In the genomic region with DNA sequence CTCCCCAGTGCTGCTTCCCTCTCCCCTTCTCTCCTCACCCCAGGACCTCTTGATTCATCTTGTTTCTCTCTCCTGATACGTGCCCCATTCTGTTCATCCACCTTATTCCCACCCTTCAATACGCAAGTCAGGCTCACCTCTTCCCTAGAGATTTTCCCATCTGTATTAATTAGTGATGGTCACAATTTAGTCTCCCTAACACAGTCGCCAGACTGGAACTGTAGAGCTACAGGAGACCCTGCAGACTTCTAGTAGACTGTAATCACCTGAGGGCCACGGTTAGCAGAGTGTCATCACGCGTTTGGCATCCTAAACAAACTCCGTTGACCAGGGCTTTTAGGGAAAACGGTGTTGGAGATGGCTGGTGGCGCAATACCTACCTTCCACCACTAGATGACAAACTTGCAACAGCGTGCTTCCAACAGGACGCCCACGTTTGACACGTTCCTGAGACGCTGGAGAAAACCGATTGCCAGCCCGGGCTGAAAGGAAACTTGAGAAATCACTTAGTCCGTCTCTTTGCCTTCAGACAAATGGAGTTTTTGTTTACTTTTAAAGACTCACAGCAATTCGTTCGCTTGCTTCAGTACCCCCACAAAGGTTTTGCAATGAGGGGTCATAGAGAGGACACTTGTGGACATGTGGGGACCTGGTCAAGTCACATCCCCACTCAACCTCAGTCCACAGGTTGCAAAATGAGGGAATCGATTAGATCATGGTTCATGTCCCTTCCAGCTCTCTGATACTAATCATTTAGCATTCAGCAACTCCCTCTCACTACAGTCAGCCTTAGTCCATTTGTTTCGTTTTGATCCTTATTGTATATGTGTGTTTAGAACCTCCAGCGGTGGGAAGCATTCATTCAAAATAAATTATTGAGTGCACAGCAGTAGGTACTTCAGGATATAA, we compare ENCODE assay signal across 1 cellular context.
TF ChIP-seq lines count a peak whose summit lies in the region.

No MANE protein-coding gene starts in this region.

TF ChIP-seq in HepG2, 621 proteins besides CTCF, POLR2A, EP300 and RAD21 (continued from another document):
- TF ChIP-seq, protein P1, sequence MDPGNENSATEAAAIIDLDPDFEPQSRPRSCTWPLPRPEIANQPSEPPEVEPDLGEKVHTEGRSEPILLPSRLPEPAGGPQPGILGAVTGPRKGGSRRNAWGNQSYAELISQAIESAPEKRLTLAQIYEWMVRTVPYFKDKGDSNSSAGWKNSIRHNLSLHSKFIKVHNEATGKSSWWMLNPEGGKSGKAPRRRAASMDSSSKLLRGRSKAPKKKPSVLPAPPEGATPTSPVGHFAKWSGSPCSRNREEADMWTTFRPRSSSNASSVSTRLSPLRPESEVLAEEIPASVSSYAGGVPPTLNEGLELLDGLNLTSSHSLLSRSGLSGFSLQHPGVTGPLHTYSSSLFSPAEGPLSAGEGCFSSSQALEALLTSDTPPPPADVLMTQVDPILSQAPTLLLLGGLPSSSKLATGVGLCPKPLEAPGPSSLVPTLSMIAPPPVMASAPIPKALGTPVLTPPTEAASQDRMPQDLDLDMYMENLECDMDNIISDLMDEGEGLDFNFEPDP (CRISPR knock-in tag; conservative IDR thresholded peaks at IDR 0.05): no peak
- no peak for TF ChIP-seq REL (CRISPR knock-in tag; conservative IDR thresholded peaks at IDR 0.05)
- no peak for TF ChIP-seq ARHGAP35 (CRISPR knock-in tag; IDR thresholded peaks at IDR 0.05; ENCODE audit: borderline replicate concordance)
- TF ChIP-seq MAFK (conservative IDR thresholded peaks at IDR 0.05 in 1 of 2, IDR thresholded peaks at IDR 0.05 in 1 of 2; ENCODE audit: low read length in 2 of 2): no peak
- TF ChIP-seq, protein P2, sequence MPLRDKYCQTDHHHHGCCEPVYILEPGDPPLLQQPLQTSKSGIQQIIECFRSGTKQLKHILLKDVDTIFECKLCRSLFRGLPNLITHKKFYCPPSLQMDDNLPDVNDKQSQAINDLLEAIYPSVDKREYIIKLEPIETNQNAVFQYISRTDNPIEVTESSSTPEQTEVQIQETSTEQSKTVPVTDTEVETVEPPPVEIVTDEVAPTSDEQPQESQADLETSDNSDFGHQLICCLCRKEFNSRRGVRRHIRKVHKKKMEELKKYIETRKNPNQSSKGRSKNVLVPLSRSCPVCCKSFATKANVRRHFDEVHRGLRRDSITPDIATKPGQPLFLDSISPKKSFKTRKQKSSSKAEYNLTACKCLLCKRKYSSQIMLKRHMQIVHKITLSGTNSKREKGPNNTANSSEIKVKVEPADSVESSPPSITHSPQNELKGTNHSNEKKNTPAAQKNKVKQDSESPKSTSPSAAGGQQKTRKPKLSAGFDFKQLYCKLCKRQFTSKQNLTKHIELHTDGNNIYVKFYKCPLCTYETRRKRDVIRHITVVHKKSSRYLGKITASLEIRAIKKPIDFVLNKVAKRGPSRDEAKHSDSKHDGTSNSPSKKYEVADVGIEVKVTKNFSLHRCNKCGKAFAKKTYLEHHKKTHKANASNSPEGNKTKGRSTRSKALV (CRISPR knock-in tag; IDR thresholded peaks at IDR 0.05): no peak
- TF ChIP-seq PLRG1 (conservative IDR thresholded peaks at IDR 0.05): no peak
- TF ChIP-seq THAP8 (CRISPR knock-in tag; IDR thresholded peaks at IDR 0.05; ENCODE audit: borderline replicate concordance): no peak
- no peak for TF ChIP-seq XBP1 (CRISPR knock-in tag; IDR thresholded peaks at IDR 0.05)
- no peak for TF ChIP-seq IRX3 (CRISPR knock-in tag; IDR thresholded peaks at IDR 0.05; ENCODE audit: borderline replicate concordance, low read depth)
- no peak for TF ChIP-seq ZNF101 (CRISPR knock-in tag; IDR thresholded peaks at IDR 0.05; ENCODE audit: borderline replicate concordance, low read depth)
- no peak for TF ChIP-seq DMTF1 (CRISPR knock-in tag; IDR thresholded peaks at IDR 0.05)
- no peak; the same call in 1 of the 2 replicates for TF ChIP-seq GABPB1 (CRISPR knock-in tag; IDR thresholded peaks at IDR 0.05)
- TF ChIP-seq SIN3A (IDR thresholded peaks at IDR 0.05; ENCODE audit: borderline replicate concordance, low read depth, low read length): no peak
- no peak for TF ChIP-seq ZNF878 (CRISPR knock-in tag; IDR thresholded peaks at IDR 0.05)
- no peak for TF ChIP-seq PAX8 (CRISPR knock-in tag; IDR thresholded peaks at IDR 0.05; ENCODE audit: borderline replicate concordance)
- TF ChIP-seq GATAD2A (CRISPR knock-in tag; IDR thresholded peaks at IDR 0.05): peak; percentile 89
- TF ChIP-seq REST (IDR thresholded peaks at IDR 0.05; ENCODE audit: borderline replicate concordance in 1 of 2, low read depth in 1 of 2, low read length in 2 of 2): no peak
